8 cellular contexts compared by ENCODE assay signal in genomic region chr16:2156025-2156848, GRCh38. TPM values are rescaled to one million over a fixed set of nuclear protein-coding genes. Genes with fewer than 3 reads are reported as not detected.
DNase-seq lines count a peak whose midpoint lies in the region; ATAC-seq and TF ChIP-seq lines count a peak whose summit lies in the region.

No MANE protein-coding gene starts in this region.

- POLR2A ChIA-PET in naive thymus-derived CD8-positive, alpha-beta T cell (lab: Charles Lee): interaction anchor here (0.7 to 6.0 kb wide), 37 partner anchors 10 to 1461 kb away, joined by 3 to 48 read pairs (median 8); partner anchors contain the start of genes AMDHD2, ATP6V0C, CCNF and E4F1

- peak; percentile 53 for DNase-seq in activated CD8-positive, alpha-beta memory T cell treated with anti-CD3 and anti-CD28 coated beads, Interleukin-2, amount 10 ng/mL, durations not matched to agents 7 days and 5 days
- DNase-seq in activated CD8-positive, alpha-beta memory T cell treated with anti-CD3 and anti-CD28 coated beads, Interleukin-2, amount 50 U/mL, for 48 hours: no peak
- no peak for DNase-seq in naive thymus-derived CD8-positive, alpha-beta T cell
- no peak for DNase-seq in DMS153 (lab: John Stamatoyannopoulos, UW)
- no peak for DNase-seq in effector CD8-positive, alpha-beta T cell (lab: John Stamatoyannopoulos, UW)

- no peaks in the 10 kb centered on the region for H3K9me3 Mint-ChIP-seq in activated CD8-positive, alpha-beta memory T cell treated with anti-CD3 and anti-CD28 coated beads, Interleukin-2, amount 10 ng/mL, durations not matched to agents 7 days and 5 days (ENCODE audit: low read depth)
- H3K9me3 Mint-ChIP-seq in naive thymus-derived CD8-positive, alpha-beta T cell: no peaks in the 10 kb centered on the region

- H3K4me1 Mint-ChIP-seq in activated CD8-positive, alpha-beta memory T cell treated with anti-CD3 and anti-CD28 coated beads, Interleukin-2, amount 10 ng/mL, durations not matched to agents 7 days and 5 days: peaks cover 37% of the 10 kb centered on the region
- H3K4me1 Mint-ChIP-seq in naive thymus-derived CD8-positive, alpha-beta T cell: peaks cover 21 to 67% (median 64%) of the 10 kb centered on the region in 4 donors

- no peaks in the 10 kb centered on the region for H3K36me3 ChIP-seq in endocrine pancreas (ENCODE audit: control insufficient read depth, insufficient read depth, low read length)

- ATAC-seq in activated CD8-positive, alpha-beta memory T cell treated with anti-CD3 and anti-CD28 coated beads, Interleukin-2, amount 10 ng/mL, durations not matched to agents 7 days and 5 days: no peak
- ATAC-seq in SK-N-SH treated with all-trans-retinoic acid at 6 μM for 48 hours: peak; percentile 22
- no peak for ATAC-seq in naive thymus-derived CD8-positive, alpha-beta T cell
- no peak for ATAC-seq in GM18873 (IDR thresholded peaks at IDR 0.05; ENCODE audit: low FRiP score, unreplicated experiment)

- no peaks in the 10 kb centered on the region for H3K4me1 ChIP-seq in endocrine pancreas (ENCODE audit: control insufficient read depth, insufficient read depth, low read length)

- H3K27me3 Mint-ChIP-seq in activated CD8-positive, alpha-beta memory T cell treated with anti-CD3 and anti-CD28 coated beads, Interleukin-2, amount 10 ng/mL, durations not matched to agents 7 days and 5 days: no peaks in the 10 kb centered on the region
- no peaks in the 10 kb centered on the region for H3K27me3 Mint-ChIP-seq in naive thymus-derived CD8-positive, alpha-beta T cell

- H3K4me3 ChIP-seq in endocrine pancreas (ENCODE audit: control insufficient read depth, insufficient read depth, low read length): no peak overlapping the region

- H3K9me3 ChIP-seq in endocrine pancreas (ENCODE audit: control insufficient read depth, low read length): no peaks in the 10 kb centered on the region

- H3K27ac Mint-ChIP-seq in activated CD8-positive, alpha-beta memory T cell treated with anti-CD3 and anti-CD28 coated beads, Interleukin-2, amount 10 ng/mL, durations not matched to agents 7 days and 5 days: peak overlapping the region; percentile 93
- H3K27ac Mint-ChIP-seq in naive thymus-derived CD8-positive, alpha-beta T cell: peak overlapping the region; percentile 67 to 95 (median 93)

- peaks cover 30% of the 10 kb centered on the region for H3K36me3 Mint-ChIP-seq in activated CD8-positive, alpha-beta memory T cell treated with anti-CD3 and anti-CD28 coated beads, Interleukin-2, amount 10 ng/mL, durations not matched to agents 7 days and 5 days
- peaks cover 0 to 13% (median 3%) of the 10 kb centered on the region in 3 donors for H3K36me3 Mint-ChIP-seq in naive thymus-derived CD8-positive, alpha-beta T cell

- H3K4me3 Mint-ChIP-seq in activated CD8-positive, alpha-beta memory T cell treated with anti-CD3 and anti-CD28 coated beads, Interleukin-2, amount 10 ng/mL, durations not matched to agents 7 days and 5 days: peak overlapping the region; percentile 96
- H3K4me3 Mint-ChIP-seq in naive thymus-derived CD8-positive, alpha-beta T cell: peak overlapping the region; percentile 87 to 96 (median 94)

- H3K9ac ChIP-seq in endocrine pancreas (ENCODE audit: control insufficient read depth, insufficient read depth, low read length): peak overlapping the region; percentile 77

- CTCF ChIA-PET in activated CD8-positive, alpha-beta memory T cell treated with anti-CD3 and anti-CD28 coated beads, Interleukin-2, amount 10 ng/mL, durations not matched to agents 7 days and 5 days (lab: Charles Lee): interaction anchor here (0.7 to 6.1 kb wide), 11 partner anchors 12 to 185 kb away, joined by 3 to 78 read pairs (median 5); partner anchors contain the start of genes ECI1, NTHL1, PKD1 and TBL3

- no peaks in the 10 kb centered on the region for H3K27me3 ChIP-seq in endocrine pancreas (ENCODE audit: control insufficient read depth, insufficient read depth, low read length)

TF ChIP-seq in SK-N-SH treated with all-trans-retinoic acid at 6 μM for 48 hours, 23 proteins besides CTCF, POLR2A, EP300 and RAD21 (continues in another document):
- TF ChIP-seq TSHZ2 (CRISPR knock-in tag; IDR thresholded peaks at IDR 0.05): no peak
- no peak for TF ChIP-seq ZNF70 (CRISPR knock-in tag; IDR thresholded peaks at IDR 0.05)
- no peak for TF ChIP-seq CSRNP3 (CRISPR knock-in tag; IDR thresholded peaks at IDR 0.05)
- no peak for TF ChIP-seq SNAI2 (CRISPR knock-in tag; IDR thresholded peaks at IDR 0.05)
- TF ChIP-seq TOX (CRISPR knock-in tag; IDR thresholded peaks at IDR 0.05; ENCODE audit: borderline replicate concordance): no peak
- no peak for TF ChIP-seq TCF4 (CRISPR knock-in tag; IDR thresholded peaks at IDR 0.05; ENCODE audit: borderline replicate concordance)
- no peak for TF ChIP-seq BACH2 (CRISPR knock-in tag; IDR thresholded peaks at IDR 0.05; ENCODE audit: borderline replicate concordance)
- TF ChIP-seq ZFP30 (CRISPR knock-in tag; IDR thresholded peaks at IDR 0.05): no peak
- no peak for TF ChIP-seq ZNF8 (CRISPR knock-in tag; IDR thresholded peaks at IDR 0.05)

RNA-seq across cellular contexts. Expression of gene TRAF7, which starts 0.7 kb away (rescaled TPM):
- 10 to 100 TPM; 59.5 to 72.9 TPM for total RNA-seq in activated CD8-positive, alpha-beta memory T cell treated with anti-CD3 and anti-CD28 coated beads, Interleukin-2, amount 10 ng/mL, durations not matched to agents 7 days and 5 days
- 10 to 100 TPM; 32.3 to 39.5 TPM for total RNA-seq in naive thymus-derived CD8-positive, alpha-beta T cell
- 1 to 10 TPM; 3.5 to 8.8 (median 4.3) TPM for polyA plus RNA-seq in naive thymus-derived CD8-positive, alpha-beta T cell

RNA-seq across cellular contexts. Expression of gene RAB26, which starts 7.8 kb away (rescaled TPM):
- total RNA-seq in activated CD8-positive, alpha-beta memory T cell treated with anti-CD3 and anti-CD28 coated beads, Interleukin-2, amount 10 ng/mL, durations not matched to agents 7 days and 5 days: under 1 TPM; 0.68 to 0.70 TPM
- not detected for total RNA-seq in naive thymus-derived CD8-positive, alpha-beta T cell
- 1 to 10 TPM in 1 of 3 donors, under 1 TPM in 2; 0.27 to 1.2 (median 0.94) TPM for polyA plus RNA-seq in naive thymus-derived CD8-positive, alpha-beta T cell

RNA-seq across cellular contexts. Expression of gene PKD1, which starts 20.5 kb away (rescaled TPM):
- 100 to 1,000 TPM in 1 of 2 experiments, 10 to 100 TPM in 1; 60.1 to 100 TPM for total RNA-seq in activated CD8-positive, alpha-beta memory T cell treated with anti-CD3 and anti-CD28 coated beads, Interleukin-2, amount 10 ng/mL, durations not matched to agents 7 days and 5 days
- 100 to 1,000 TPM; 131 to 134 TPM for total RNA-seq in naive thymus-derived CD8-positive, alpha-beta T cell
- polyA plus RNA-seq in naive thymus-derived CD8-positive, alpha-beta T cell: 1 to 10 TPM; 3.5 to 9.9 (median 4.8) TPM

RNA-seq across cellular contexts. Expression of gene CASKIN1, which starts 40.2 kb away (rescaled TPM):
- under 1 TPM in 1 of 2 experiments, not detected in 1; 0.09 TPM for total RNA-seq in activated CD8-positive, alpha-beta memory T cell treated with anti-CD3 and anti-CD28 coated beads, Interleukin-2, amount 10 ng/mL, durations not matched to agents 7 days and 5 days
- under 1 TPM; 0.08 to 0.13 TPM for total RNA-seq in naive thymus-derived CD8-positive, alpha-beta T cell
- not detected for polyA plus RNA-seq in naive thymus-derived CD8-positive, alpha-beta T cell

RNA-seq across cellular contexts. Expression of gene MLST8, which starts 49.0 kb away (rescaled TPM):
- total RNA-seq in activated CD8-positive, alpha-beta memory T cell treated with anti-CD3 and anti-CD28 coated beads, Interleukin-2, amount 10 ng/mL, durations not matched to agents 7 days and 5 days: 10 to 100 TPM; 38.9 to 45.7 TPM
- 10 to 100 TPM; 49.3 to 53.2 TPM for total RNA-seq in naive thymus-derived CD8-positive, alpha-beta T cell
- polyA plus RNA-seq in naive thymus-derived CD8-positive, alpha-beta T cell: 10 to 100 TPM; 29.9 to 40.4 (median 30.1) TPM
